In the genomic region with DNA sequence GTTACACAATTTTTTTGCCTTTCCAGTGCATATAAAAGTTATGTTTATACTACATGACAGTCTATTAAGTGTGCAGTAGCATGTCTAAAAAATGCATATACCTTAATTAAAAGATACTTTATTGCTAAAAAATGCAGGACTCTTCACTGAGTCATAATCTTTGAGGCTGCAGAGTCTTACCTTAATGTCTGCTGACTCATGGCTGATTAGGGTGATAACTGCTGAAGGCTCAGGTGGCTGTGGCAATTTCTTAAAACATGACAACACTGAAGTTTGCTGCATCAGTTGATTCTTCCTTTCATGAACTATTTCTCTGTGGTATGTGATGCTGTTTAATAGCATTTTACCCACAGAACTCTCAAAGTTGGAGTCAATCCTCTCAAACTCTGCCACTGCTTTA, we compare ENCODE assay signal across 17 cellular contexts. TPM values are rescaled to one million over a fixed set of nuclear protein-coding genes. Genes with fewer than 3 reads are reported as not detected.
DNase-seq lines count a peak whose midpoint lies in the region; TF ChIP-seq lines count a peak whose summit lies in the region.
"Had no signal": no experiment of that assay in that cellular context is flagged by ENCODE, and none has a peak within 500 bp of the region (broad histone marks: within the 10 kb centered on the region; RNA-seq: fewer than 3 reads in every experiment).

No MANE protein-coding gene starts in this region.

- no peak for TF ChIP-seq EP300 in ovary (IDR thresholded peaks at IDR 0.05)
- TF ChIP-seq EP300 in tibial nerve (IDR thresholded peaks at IDR 0.05): no peak

- H3K9me3 ChIP-seq in ovary: peaks cover 0 to 4% of the 10 kb centered on the region in 2 donors
- peaks cover 0 to 9% (median 0%) of the 10 kb centered on the region in 4 donors for H3K9me3 ChIP-seq in tibial nerve
- H3K9me3 ChIP-seq: HAP-1 had no signal

- H3K4me3 ChIP-seq in epithelial cell of esophagus (ENCODE audit: low read length) (no peak overlapping the region), ovary (no peak overlapping the region), tibial nerve (no peak overlapping the region)
- H3K4me3 ChIP-seq: HAP-1 had no signal

- intact Hi-C loops in ovary (cut with DNase I): no loop called here

- DNase-seq in A172 (ENCODE audit: low spot score) (peak; percentile 39), ELR (ENCODE audit: low read depth) (peak; percentile 13), RWPE1 (ENCODE audit: low spot score) (peak; percentile 21), epithelial cell of esophagus (ENCODE audit: low read depth) (peak; percentile 63), ovary (no peak), NCI-H748 treated with DMSO at 0.1 percent for 48 hours (lab: John Stamatoyannopoulos, UW) (no peak), GM19240 (ENCODE audit: insufficient read length, low spot score) (no peak), tibial nerve (ENCODE audit: low spot score in 2 of 2) (no peak)
- DNase-seq: CD8-positive, alpha-beta T cell; COR-L47; DMS153; DMS79 treated with DMSO at 0.1 percent for 48 hours; EL; GDM1; HFFc6 had no signal

- CTCF ChIA-PET in RWPE1 (lab: Yijun Ruan, JAX): interaction anchor here (0.6 kb wide), 1 partner anchor 174 kb away, joined by 4 read pairs; no protein-coding TSS in a partner anchor

- H3K27ac ChIP-seq in RWPE1 (no peak overlapping the region), ovary (no peak overlapping the region), tibial nerve (no peak overlapping the region)

- POLR2A ChIA-PET in RWPE1 (lab: Yijun Ruan, JAX; ENCODE audit: low non-redundant PET): no interaction called here

- TF ChIP-seq POLR2A in ovary (IDR thresholded peaks at IDR 0.05): no peak
- TF ChIP-seq POLR2A in tibial nerve (IDR thresholded peaks at IDR 0.05): no peak

- H3K27me3 ChIP-seq in ovary: no peaks in the 10 kb centered on the region
- H3K27me3 ChIP-seq in tibial nerve: no peaks in the 10 kb centered on the region

- no peak for TF ChIP-seq CTCF in RWPE1 (conservative IDR thresholded peaks at IDR 0.05; ENCODE audit: low read depth)
- TF ChIP-seq CTCF in epithelial cell of esophagus (IDR thresholded peaks at IDR 0.05; ENCODE audit: insufficient read depth, low read depth, low read length, missing control alignments): no peak
- TF ChIP-seq CTCF in ovary (IDR thresholded peaks at IDR 0.05): no peak
- no peak for TF ChIP-seq CTCF in tibial nerve (IDR thresholded peaks at IDR 0.05)

- no peaks in the 10 kb centered on the region for H3K4me1 ChIP-seq in ovary (ENCODE audit: insufficient read depth)
- H3K4me1 ChIP-seq in tibial nerve: no peaks in the 10 kb centered on the region
- H3K4me1 ChIP-seq: HAP-1 had no signal

- no peaks in the 10 kb centered on the region for H3K36me3 ChIP-seq in ovary
- H3K36me3 ChIP-seq in tibial nerve: peaks cover 0 to 13% (median 0%) of the 10 kb centered on the region in 3 donors
- H3K36me3 ChIP-seq: HAP-1 had no signal

RNA-seq across cellular contexts. Expression of a gene that starts 19.1 kb away (rescaled TPM):
- total RNA-seq in A172 (2014; rRNA removed; shearing (Covaris generic)): 1.0 and 3.2 TPM in 2 replicates
- total RNA-seq in ovary (1 to 10 TPM; 3.0 to 6.8 (median 4.7) TPM), tibial nerve (1 to 10 TPM; 1.5 to 6.6 (median 2.6) TPM)
- polyA plus RNA-seq in ovary: 1 to 10 TPM; 2.0 to 2.3 TPM
- total RNA-seq: CD8-positive, alpha-beta T cell had no signal
- polyA plus RNA-seq: CD14-positive monocyte had no signal

RNA-seq across cellular contexts. Expression of a gene that starts 24.6 kb away (rescaled TPM):
- 5.3 and 7.3 TPM in 2 replicates for total RNA-seq in A172 (2014; rRNA removed; shearing (Covaris generic))
- 10 to 100 TPM in 2 of 7 donors, 1 to 10 TPM in 5; 3.0 to 11.4 (median 7.4) TPM for total RNA-seq in ovary
- polyA plus RNA-seq in ovary: 1 to 10 TPM; 4.4 to 5.4 TPM
- 1 to 10 TPM; 4.7 to 7.8 (median 7.2) TPM for total RNA-seq in tibial nerve

Comparison
In these comparisons a context has a peak if more than half of its experiments do, and no peak if none do; other contexts are left out.
1. DNase-seq: peak in A172 (single experiment), ELR (single experiment), RWPE1 (single experiment) and epithelial cell of esophagus (single experiment); none in ovary (0 of 5), NCI-H748 treated with DMSO at 0.1 percent for 48 hours (single experiment), GM19240 (single experiment) and tibial nerve (0 of 2).